13 cellular contexts compared by ENCODE assay signal in genomic region chr7:152588350-152588749, GRCh38.
DNase-seq lines count a peak whose midpoint lies in the region; ATAC-seq and TF ChIP-seq lines count a peak whose summit lies in the region.
"Had no signal": no experiment of that assay in that cellular context is flagged by ENCODE, and none has a peak within 500 bp of the region (broad histone marks: within the 10 kb centered on the region; RNA-seq: fewer than 3 reads in every experiment).

No MANE protein-coding gene starts in this region.

- intact Hi-C loops in body of pancreas (cut with DNase I) (no loop called here), CD14-positive monocyte (cut with micrococcal nuclease) (no loop called here)

- DNase-seq in HK-2 (ENCODE audit: unreplicated experiment) (peak; percentile 17), body of pancreas (peak; percentile 30 to 48 (median 40)), kidney tubule cell (ENCODE audit: low spot score) (peak; percentile 87), CD14-positive monocyte (ENCODE audit: low spot score) (no peak), NCI-H510A (lab: John Stamatoyannopoulos, UW) (no peak), NCI-H1417 treated with DMSO at 0.1 percent for 48 hours (lab: John Stamatoyannopoulos, UW) (no peak)
- DNase-seq in stimulated activated naive CD4-positive, alpha-beta T cell (lab: John Stamatoyannopoulos, UW) = no peak
- DNase-seq: activated naive CD4-positive, alpha-beta T cell treated with anti-CD3 and anti-CD28 coated beads, Interleukin-2, amount 50 U/mL, for 16 hours; BE2C; T-helper 2 cell; thyroid gland had no signal

- no peaks in the 10 kb centered on the region for H3K36me3 ChIP-seq in ACC112 (ENCODE audit: insufficient read depth, low read length)
- no peaks in the 10 kb centered on the region for H3K36me3 ChIP-seq in body of pancreas (replicated peaks in 1 of 2; ENCODE audit: insufficient read depth in 1 of 2, low read depth in 2 of 2)
- H3K36me3 ChIP-seq: BE2C, thyroid gland had no signal

- H3K4me3 ChIP-seq in ACC112 (ENCODE audit: low read depth, low read length) = no peak overlapping the region
- no peak overlapping the region for H3K4me3 ChIP-seq in body of pancreas
- H3K4me3 ChIP-seq: thyroid gland had no signal

- H3K9me3 ChIP-seq in body of pancreas = no peaks in the 10 kb centered on the region
- H3K9me3 ChIP-seq: BE2C, thyroid gland had no signal

- no peaks in the 10 kb centered on the region for H3K4me1 Mint-ChIP-seq in CD14-positive monocyte

- H3K27me3 Mint-ChIP-seq in CD14-positive monocyte (ENCODE audit: low read depth in 3 of 3) = peaks cover 1 to 5% (median 2%) of the 10 kb centered on the region in 3 donors
- H3K27me3 Mint-ChIP-seq: progenitor cell of endocrine pancreas had no signal

- no peak for TF ChIP-seq CTCF in body of pancreas (IDR thresholded peaks at IDR 0.05)
- TF ChIP-seq CTCF in CD14-positive monocyte (IDR thresholded peaks at IDR 0.05) = no peak

- no peak overlapping the region for H2AFZ ChIP-seq in ACC112 (ENCODE audit: low read length, unreplicated experiment)

- H3K36me3 Mint-ChIP-seq in CD14-positive monocyte = no peaks in the 10 kb centered on the region

- no peak overlapping the region for H3K4me3 Mint-ChIP-seq in CD14-positive monocyte

- 45 to 48% methylated on average over 5 of the region's 5 CpGs for WGBS in body of pancreas, 2 donors

- H3K27ac Mint-ChIP-seq in CD14-positive monocyte = no peak overlapping the region
- H3K27ac Mint-ChIP-seq: progenitor cell of endocrine pancreas had no signal

- H3K79me2 ChIP-seq in ACC112 (ENCODE audit: control insufficient read depth, insufficient read depth, low read length, unreplicated experiment) = no peaks in the 10 kb centered on the region

- H3K27me3 ChIP-seq in ACC112 (ENCODE audit: insufficient read depth, low read length) (no peaks in the 10 kb centered on the region), body of pancreas (no peaks in the 10 kb centered on the region)
- H3K27me3 ChIP-seq: BE2C, thyroid gland had no signal

- no peaks in the 10 kb centered on the region for H3K4me1 ChIP-seq in ACC112 (ENCODE audit: control insufficient read depth, insufficient read depth, low read length, unreplicated experiment)
- H3K4me1 ChIP-seq in body of pancreas = no peaks in the 10 kb centered on the region
- H3K4me1 ChIP-seq: BE2C, thyroid gland had no signal

- H3K27ac ChIP-seq in ACC112 (ENCODE audit: low read depth, low read length) (0 out of 2 replicates have a peak overlapping the region, but pooled peaks have one; percentile 0), body of pancreas (peak overlapping the region; percentile 39 to 75 (median 51))
- H3K27ac ChIP-seq: thyroid gland had no signal

- peaks cover 0 to 5% (median 0%) of the 10 kb centered on the region in 7 donors for H3K9me3 Mint-ChIP-seq in CD14-positive monocyte

- no peak for TF ChIP-seq POLR2A in body of pancreas (IDR thresholded peaks at IDR 0.05)

- peak; percentile 97 for ATAC-seq in body of pancreas

Comparison
In these comparisons a context has a peak if more than half of its experiments do, and no peak if none do; other contexts are left out.
1. DNase-seq: peak in HK-2 (single experiment), body of pancreas (4 of 4) and kidney tubule cell (single experiment); none in stimulated activated naive CD4-positive, alpha-beta T cell (0 of 6), CD14-positive monocyte (single experiment), NCI-H510A (single experiment) and NCI-H1417 treated with DMSO at 0.1 percent for 48 hours (single experiment).